ENCODE assay signal across 27 cellular contexts in the genomic region with DNA sequence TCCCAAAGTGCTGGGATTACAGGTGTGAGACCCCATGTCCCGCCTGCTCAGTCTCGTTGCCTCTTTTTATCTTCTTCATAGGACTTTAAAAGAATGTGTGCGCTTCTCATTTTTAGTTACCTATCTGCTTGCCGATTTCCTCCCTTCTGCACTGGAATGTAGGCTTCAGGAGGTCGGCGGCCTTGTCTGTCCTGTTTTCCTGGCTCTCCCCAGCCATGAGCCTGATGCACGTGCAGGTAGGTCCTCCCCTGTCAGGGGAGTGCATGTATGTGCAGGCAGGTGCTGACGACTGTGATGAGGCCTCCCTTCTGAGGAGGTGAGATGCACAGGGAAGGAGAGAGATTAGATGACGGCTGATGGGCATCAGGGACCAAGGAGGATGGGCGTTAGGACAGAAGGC. TPM values are rescaled to one million over a fixed set of nuclear protein-coding genes. Genes with fewer than 3 reads are reported as not detected.
"Had no signal": no experiment of that assay in that cellular context is flagged by ENCODE, and none has a peak within 500 bp of the region (broad histone marks: within the 10 kb centered on the region; RNA-seq: fewer than 3 reads in every experiment).

No MANE protein-coding gene starts in this region.

- H3K4me3 Mint-ChIP-seq: mesothelial cell of epicardium; naive B cell; natural killer cell; nephron progenitor cell; neural progenitor cell; stimulated activated naive CD8-positive, alpha-beta T cell treated with anti-CD3 and anti-CD28 coated beads, Interleukin-15, Interleukin-2, amounts not matched to agents 100 ng/mL and 50 ng/mL, for 24 hours had no signal

- H3K36me3 ChIP-seq: left ventricle myocardium inferior, neural progenitor cell, ovary, right atrium auricular region, right lobe of liver, thyroid gland, transverse colon, uterus had no signal

- H3K4me1 ChIP-seq: left ventricle myocardium inferior, neural progenitor cell, right atrium auricular region, right lobe of liver, testis, thyroid gland, transverse colon, uterus had no signal

- H3K4me2 ChIP-seq: hepatocyte, neural progenitor cell, smooth muscle cell had no signal

- ATAC-seq: natural killer cell had no signal

- H3K27ac Mint-ChIP-seq: mesothelial cell of epicardium; natural killer cell; nephron progenitor cell; progenitor cell of endocrine pancreas; stimulated activated naive CD8-positive, alpha-beta T cell treated with anti-CD3 and anti-CD28 coated beads, Interleukin-15, Interleukin-2, amounts not matched to agents 100 ng/mL and 50 ng/mL, for 24 hours had no signal

- DNase-seq: islet precursor cell; left ventricle myocardium inferior; mesendoderm; naive B cell; natural killer cell; nephron progenitor cell; ovary; right lobe of liver; stimulated activated CD4-positive, alpha-beta T cell treated with anti-CD3 and anti-CD28 coated beads, Interleukin-12 subunit alpha, Interleukin-12 subunit beta, amount 100 ng/mL, for 4 hours; stimulated activated CD4-positive, alpha-beta T cell treated with anti-CD3 and anti-CD28 coated beads, Interleukin-15, amount 100 ng/mL, for 24 hours; stimulated activated CD4-positive, alpha-beta T cell treated with anti-CD3 and anti-CD28 coated beads, Interleukin-2, amount 100 ng/mL, for 24 hours; stimulated activated CD4-positive, alpha-beta T cell treated with anti-CD3 and anti-CD28 coated beads, Interleukin-4, amount 100 ng/mL, for 1 hour; stimulated activated naive CD4-positive, alpha-beta T cell; testis; thyroid gland; transverse colon; uterus had no signal

- H3K27ac ChIP-seq: hepatocyte, left ventricle myocardium inferior, neural progenitor cell, ovary, right atrium auricular region, right lobe of liver, testis, thyroid gland, transverse colon, uterus had no signal

- H3K79me2 ChIP-seq: hepatocyte had no signal

- H3K4me3 ChIP-seq: hepatocyte, left ventricle myocardium inferior, lung, neural progenitor cell, ovary, right atrium auricular region, right lobe of liver, smooth muscle cell, testis, thyroid gland, transverse colon, uterus had no signal

- H3K9me3 ChIP-seq: left ventricle myocardium inferior, ovary, right atrium auricular region, right lobe of liver, testis, thyroid gland, transverse colon, uterus had no signal

- H2AFZ ChIP-seq: hepatocyte, neural progenitor cell had no signal

- H3K9me3 Mint-ChIP-seq: mesothelial cell of epicardium; natural killer cell; nephron progenitor cell; neural progenitor cell; stimulated activated naive CD8-positive, alpha-beta T cell treated with anti-CD3 and anti-CD28 coated beads, Interleukin-15, Interleukin-2, amounts not matched to agents 100 ng/mL and 50 ng/mL, for 24 hours had no signal

- H3K36me3 Mint-ChIP-seq: mesothelial cell of epicardium, naive B cell, natural killer cell, neural progenitor cell had no signal

- H3K9ac ChIP-seq: neural progenitor cell had no signal

- H3K4me1 Mint-ChIP-seq: mesothelial cell of epicardium, neural progenitor cell had no signal

- H3K27me3 ChIP-seq: neural progenitor cell, ovary, right atrium auricular region, right lobe of liver, testis, thyroid gland, uterus had no signal

RNA-seq across cellular contexts. Expression of a gene that starts 13.6 kb away (rescaled TPM):
- total RNA-seq: mononuclear cell, pulmonary artery endothelial cell, thyroid gland had no signal
